9 cellular contexts compared by ENCODE assay signal in the genomic region with DNA sequence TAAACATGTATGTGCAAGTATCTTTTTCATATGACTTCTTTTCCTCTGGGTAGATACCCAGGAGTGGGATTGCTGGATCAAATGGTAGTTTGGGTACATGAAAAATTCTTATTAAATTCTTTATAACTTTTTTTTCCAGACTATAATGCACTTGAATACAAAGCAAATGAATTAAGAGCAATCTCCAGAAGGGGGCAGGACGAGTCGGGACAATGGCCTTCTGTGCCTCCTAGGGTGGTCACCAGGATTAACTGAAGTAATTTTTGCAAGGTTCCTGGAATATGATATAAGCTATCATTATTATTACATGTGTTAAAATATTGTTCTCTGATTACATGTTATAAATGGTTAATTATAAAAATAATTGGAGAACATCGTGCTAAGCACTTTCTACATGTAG.
DNase-seq lines count a peak whose midpoint lies in the region; ATAC-seq and TF ChIP-seq lines count a peak whose summit lies in the region.
"Had no signal": no experiment of that assay in that cellular context is flagged by ENCODE, and none has a peak within 500 bp of the region (broad histone marks: within the 10 kb centered on the region; RNA-seq: fewer than 3 reads in every experiment).

No MANE protein-coding gene starts in this region.

- no TSS peak for BruUV-seq in Panc1 (replicated peaks; lab: Mats Ljungman, UMichigan)

- intact Hi-C loops in left ventricle myocardium superior (cut with micrococcal nuclease) (no loop called here), Panc1 (cut with micrococcal nuclease; ENCODE audit: unreplicated experiment) (no loop called here), upper lobe of right lung (cut with DNase I) (no loop called here)

- H3K27ac ChIP-seq in cardiac muscle cell, result no peak overlapping the region
- no peak overlapping the region for H3K27ac ChIP-seq in Panc1 (ENCODE audit: low read length)
- no peak overlapping the region for H3K27ac ChIP-seq in upper lobe of right lung
- H3K27ac ChIP-seq: thyroid gland had no signal

- ATAC-seq in left ventricle myocardium superior (no peak), Panc1 (no peak), upper lobe of right lung (no peak), HG03039 (IDR thresholded peaks at IDR 0.05; ENCODE audit: unreplicated experiment) (no peak)

- POLR2A ChIA-PET in Panc1 (lab: Charles Lee), result no interaction called here

- DNase-seq in cardiac muscle cell (ENCODE audit: low read depth in 1 of 2, low spot score in 1 of 2) (peak; percentile 20 to 34), left ventricle myocardium superior (no peak), Panc1 (ENCODE audit: low read depth, low spot score) (no peak), fibroblast of mammary gland (ENCODE audit: low read depth) (peak; percentile 24), upper lobe of right lung (no peak), CD1c-positive myeloid dendritic cell (ENCODE audit: extremely low spot score) (no peak)
- no peak for DNase-seq in activated CD4-positive, alpha-beta T cell treated with anti-CD3 and anti-CD28 coated beads for 1 hour
- DNase-seq: thyroid gland had no signal

- no peaks in the 10 kb centered on the region for H3K4me1 ChIP-seq in cardiac muscle cell (ENCODE audit: low read depth)
- H3K4me1 ChIP-seq in Panc1 (ENCODE audit: control insufficient read depth, insufficient read depth, low read length), result no peaks in the 10 kb centered on the region
- peaks cover 7% of the 10 kb centered on the region for H3K4me1 ChIP-seq in upper lobe of right lung
- H3K4me1 ChIP-seq: thyroid gland had no signal

- H3K9me3 ChIP-seq in cardiac muscle cell (ENCODE audit: low read depth), result no peaks in the 10 kb centered on the region
- H3K9me3 ChIP-seq in Panc1 (ENCODE audit: control insufficient read depth, insufficient read depth, low read depth, low read length), result no peaks in the 10 kb centered on the region
- no peaks in the 10 kb centered on the region for H3K9me3 ChIP-seq in upper lobe of right lung
- H3K9me3 ChIP-seq: thyroid gland had no signal

- H3K36me3 ChIP-seq in cardiac muscle cell, result no peaks in the 10 kb centered on the region
- no peaks in the 10 kb centered on the region for H3K36me3 ChIP-seq in Panc1 (ENCODE audit: control insufficient read depth, insufficient read depth, low read length)
- no peaks in the 10 kb centered on the region for H3K36me3 ChIP-seq in upper lobe of right lung
- H3K36me3 ChIP-seq: thyroid gland had no signal

- CTCF ChIA-PET in Panc1 (lab: Charles Lee), result no interaction called here

- no peaks in the 10 kb centered on the region for H3K27me3 ChIP-seq in cardiac muscle cell
- H3K27me3 ChIP-seq in Panc1 (ENCODE audit: control insufficient read depth, insufficient read depth, low read length), result no peaks in the 10 kb centered on the region
- H3K27me3 ChIP-seq in upper lobe of right lung, result no peaks in the 10 kb centered on the region
- H3K27me3 ChIP-seq: thyroid gland had no signal

- TF ChIP-seq CTCF in cardiac muscle cell (IDR thresholded peaks at IDR 0.05; ENCODE audit: low read depth, low read length), result peak; percentile 14
- TF ChIP-seq CTCF in Panc1 (IDR thresholded peaks at IDR 0.05), result peak; percentile 16; the same call in 1 of the 2 replicates
- peak; percentile 3 for TF ChIP-seq CTCF in fibroblast of mammary gland (conservative IDR thresholded peaks at IDR 0.05; ENCODE audit: control insufficient read depth, insufficient read depth, low read depth, low read length)
- TF ChIP-seq CTCF in upper lobe of right lung (IDR thresholded peaks at IDR 0.05), result peak; percentile 39

- in situ Hi-C loops in Panc1 (cut with HindIII; ENCODE audit: low pct_unique_long_range_greater_than_20kb, low sequenced_read_pairs), result no loop called here

- H3K4me3 ChIP-seq in cardiac muscle cell (no peak overlapping the region), Panc1 (ENCODE audit: low read depth in 2 of 2, low read length in 2 of 2) (no peak overlapping the region), fibroblast of mammary gland (ENCODE audit: control insufficient read depth, low read depth, low read length) (no peak overlapping the region), upper lobe of right lung (no peak overlapping the region)
- H3K4me3 ChIP-seq: thyroid gland had no signal

Comparison
In these comparisons a context has a peak if more than half of its experiments do, and no peak if none do; other contexts are left out.
1. DNase-seq: peak in cardiac muscle cell (2 of 2) and fibroblast of mammary gland (single experiment); none in left ventricle myocardium superior (single experiment), Panc1 (single experiment), upper lobe of right lung (single experiment), CD1c-positive myeloid dendritic cell (single experiment) and activated CD4-positive, alpha-beta T cell treated with anti-CD3 and anti-CD28 coated beads for 1 hour (single experiment).
2. Peak in every context shown above with its lines, with median percentiles within 50 percentile points of each other: CTCF ChIP-seq.